2 cellular contexts compared by ENCODE assay signal in genomic region chr6:151353795-151354194, GRCh38.
TF ChIP-seq lines count a peak whose summit lies in the region.

No MANE protein-coding gene starts in this region.

TF ChIP-seq in HCT116, 20 proteins besides CTCF, POLR2A, EP300 and RAD21:
- peak; percentile 59; the same call in 1 of the 2 replicates for TF ChIP-seq POLR2AphosphoS5 (IDR thresholded peaks at IDR 0.05; ENCODE audit: low read depth, low read length)
- no peak for TF ChIP-seq ZFX (IDR thresholded peaks at IDR 0.05)
- no peak for TF ChIP-seq EZH2 (IDR thresholded peaks at IDR 0.05)
- no peak for TF ChIP-seq YY1 (IDR thresholded peaks at IDR 0.05; ENCODE audit: extremely low read depth, insufficient replicate concordance, low read depth, low read length)

TF ChIP-seq in K562, 482 proteins besides CTCF, POLR2A, EP300 and RAD21:
- peak; percentile 30 for TF ChIP-seq ZFP36 (IDR thresholded peaks at IDR 0.05; ENCODE audit: low read depth, low read length, partially characterized antibody)
- peak; percentile 62 for TF ChIP-seq BMI1 (IDR thresholded peaks at IDR 0.05; ENCODE audit: low read length)
- TF ChIP-seq SNRNP70 (optimal IDR thresholded peaks at IDR 0.05; ENCODE audit: low read depth, low read length), result no peak
- peak; percentile 91 for TF ChIP-seq CBX8 (IDR thresholded peaks at IDR 0.05; ENCODE audit: borderline replicate concordance, extremely low read depth, low read depth, low read length, poor library complexity, severe bottlenecking)
- TF ChIP-seq IRF9 (tag; IDR thresholded peaks at IDR 0.05), result no peak
- TF ChIP-seq CBFA2T2 (conservative IDR thresholded peaks at IDR 0.05), result no peak
- TF ChIP-seq E2F1 (CRISPR knock-in tag; IDR thresholded peaks at IDR 0.05), result no peak
- no peak for TF ChIP-seq PHB2 (IDR thresholded peaks at IDR 0.05; ENCODE audit: low read depth)
- TF ChIP-seq ZNF384 (IDR thresholded peaks at IDR 0.05; ENCODE audit: low read depth, low read length), result peak; percentile 64
- no peak for TF ChIP-seq MYNN (IDR thresholded peaks at IDR 0.05)
- no peak for TF ChIP-seq MYNN (CRISPR knock-in tag; IDR thresholded peaks at IDR 0.05)
- 0 out of 2 replicates have a peak, but pooled peaks have one; percentile 52 for TF ChIP-seq MBD1 (CRISPR knock-in tag; IDR thresholded peaks at IDR 0.05)
- no peak for TF ChIP-seq HDAC2 (IDR thresholded peaks at IDR 0.05)
- TF ChIP-seq MEIS2 (IDR thresholded peaks at IDR 0.05; ENCODE audit: partially characterized antibody), result no peak
- TF ChIP-seq BRF1 (IDR thresholded peaks at IDR 0.05; ENCODE audit: borderline replicate concordance, extremely low read depth, insufficient read length), result no peak
- TF ChIP-seq JUN (IDR thresholded peaks at IDR 0.05; ENCODE audit: borderline replicate concordance, low read depth, low read length), result no peak
- no peak for TF ChIP-seq JUN (CRISPR knock-in tag; IDR thresholded peaks at IDR 0.05; ENCODE audit: borderline replicate concordance)
- TF ChIP-seq ELF2 (CRISPR knock-in tag; IDR thresholded peaks at IDR 0.05), result 0 out of 2 replicates have a peak, but pooled peaks have one; percentile 14
